ENCODE assay signal across 21 cellular contexts in genomic region chr1:29436386-29436785, GRCh38.
DNase-seq lines count a peak whose midpoint lies in the region; ATAC-seq, FAIRE-seq and TF ChIP-seq lines count a peak whose summit lies in the region.
"Had no signal": no experiment of that assay in that cellular context is flagged by ENCODE, and none has a peak within 500 bp of the region (broad histone marks: within the 10 kb centered on the region; RNA-seq: fewer than 3 reads in every experiment).

No MANE protein-coding gene starts in this region.

- no peak for DNase-seq in activated naive CD8-positive, alpha-beta T cell treated with anti-CD3 and anti-CD28 coated beads for 36 hours
- DNase-seq in activated naive CD8-positive, alpha-beta T cell treated with anti-CD3 and anti-CD28 coated beads, Interleukin-2, amount 50 U/mL, for 24 hours: no peak
- DNase-seq in H1 (ENCODE audit: low read depth in 1 of 2, low spot score in 2 of 2) (no peak), mesendoderm (peak; percentile 51), NCI-H1930 (lab: John Stamatoyannopoulos, UW) (no peak)
- no peak for DNase-seq in stimulated activated effector memory CD8-positive, alpha-beta T cell treated with anti-CD3 and anti-CD28 coated beads, Interleukin-12 subunit alpha, Interleukin-12 subunit beta, amount 100 ng/mL, for 72 hours (ENCODE audit: low spot score in 2 of 2)
- DNase-seq in activated CD8-positive, alpha-beta memory T cell treated with anti-CD3 and anti-CD28 coated beads, Interleukin-2, amount 10 ng/mL, durations not matched to agents 7 days and 5 days: no peak
- DNase-seq in effector memory CD8-positive, alpha-beta T cell: no peak
- DNase-seq: AML-193; Caco-2; CD4-positive, alpha-beta T cell; GDM1; GOT3 had no signal

- H2BK12ac ChIP-seq in H1 (ENCODE audit: low read depth, low read length): no peak overlapping the region

- H2BK120ac ChIP-seq in H1 (replicated peaks; ENCODE audit: low read depth, low read length): no peak overlapping the region
- no peak overlapping the region for H2BK120ac ChIP-seq in mesendoderm (ENCODE audit: low read depth, low read length)

- H3K9ac ChIP-seq in H1 (replicated peaks in 1 of 4; ENCODE audit: extremely low read depth in 1 of 4, low read depth in 3 of 4, low read length in 3 of 4) (no peak overlapping the region), mesendoderm (ENCODE audit: low read length) (no peak overlapping the region)

- H3K23me2 ChIP-seq in H1 (ENCODE audit: low read depth, low read length): no peaks in the 10 kb centered on the region

- ATAC-seq in activated naive CD8-positive, alpha-beta T cell treated with anti-CD3 and anti-CD28 coated beads, Interleukin-2, amount 50 U/mL, for 24 hours: no peak
- peak; percentile 32 for ATAC-seq in stimulated activated effector memory CD8-positive, alpha-beta T cell treated with anti-CD3 and anti-CD28 coated beads, Interleukin-12 subunit alpha, Interleukin-12 subunit beta, amount 100 ng/mL, for 72 hours
- ATAC-seq in activated CD8-positive, alpha-beta memory T cell treated with anti-CD3 and anti-CD28 coated beads, Interleukin-2, amount 10 ng/mL, durations not matched to agents 7 days and 5 days: no peak
- no peak for ATAC-seq in effector memory CD8-positive, alpha-beta T cell (replicated peaks)
- ATAC-seq: A549 had no signal

- no peak overlapping the region for H3K4me3 Mint-ChIP-seq in activated naive CD8-positive, alpha-beta T cell treated with anti-CD3 and anti-CD28 coated beads for 36 hours
- H3K4me3 Mint-ChIP-seq in activated naive CD8-positive, alpha-beta T cell treated with anti-CD3 and anti-CD28 coated beads, Interleukin-2, amount 50 U/mL, for 24 hours: no peak overlapping the region
- no peak overlapping the region for H3K4me3 Mint-ChIP-seq in stimulated activated effector memory CD8-positive, alpha-beta T cell treated with anti-CD3 and anti-CD28 coated beads, Interleukin-12 subunit alpha, Interleukin-12 subunit beta, amount 100 ng/mL, for 72 hours
- no peak overlapping the region for H3K4me3 Mint-ChIP-seq in activated CD8-positive, alpha-beta memory T cell treated with anti-CD3 and anti-CD28 coated beads, Interleukin-2, amount 10 ng/mL, durations not matched to agents 7 days and 5 days
- H3K4me3 Mint-ChIP-seq in effector memory CD8-positive, alpha-beta T cell: no peak overlapping the region
- H3K4me3 Mint-ChIP-seq: CD4-positive, alpha-beta T cell had no signal

- H2BK15ac ChIP-seq in H1 (ENCODE audit: low read length) (no peak overlapping the region), mesendoderm (replicated peaks; ENCODE audit: low read depth) (no peak overlapping the region)

- no peak overlapping the region for H2BK20ac ChIP-seq in H1 (ENCODE audit: low read length)

- no peaks in the 10 kb centered on the region for H3K4me1 Mint-ChIP-seq in activated naive CD8-positive, alpha-beta T cell treated with anti-CD3 and anti-CD28 coated beads for 36 hours
- no peaks in the 10 kb centered on the region for H3K4me1 Mint-ChIP-seq in activated naive CD8-positive, alpha-beta T cell treated with anti-CD3 and anti-CD28 coated beads, Interleukin-2, amount 50 U/mL, for 24 hours
- no peaks in the 10 kb centered on the region for H3K4me1 Mint-ChIP-seq in stimulated activated effector memory CD8-positive, alpha-beta T cell treated with anti-CD3 and anti-CD28 coated beads, Interleukin-12 subunit alpha, Interleukin-12 subunit beta, amount 100 ng/mL, for 72 hours
- no peaks in the 10 kb centered on the region for H3K4me1 Mint-ChIP-seq in activated CD8-positive, alpha-beta memory T cell treated with anti-CD3 and anti-CD28 coated beads, Interleukin-2, amount 10 ng/mL, durations not matched to agents 7 days and 5 days
- no peaks in the 10 kb centered on the region for H3K4me1 Mint-ChIP-seq in effector memory CD8-positive, alpha-beta T cell (ENCODE audit: low read depth in 2 of 2)

- H3K4me2 ChIP-seq in H1 (ENCODE audit: insufficient read depth in 1 of 2, low read depth in 2 of 2, low read length in 2 of 2) (no peak overlapping the region), mesendoderm (ENCODE audit: low read length) (no peak overlapping the region)
- H3K4me2 ChIP-seq: A549 had no signal

- no peaks in the 10 kb centered on the region for H3K36me3 Mint-ChIP-seq in activated naive CD8-positive, alpha-beta T cell treated with anti-CD3 and anti-CD28 coated beads for 36 hours
- no peaks in the 10 kb centered on the region for H3K36me3 Mint-ChIP-seq in activated naive CD8-positive, alpha-beta T cell treated with anti-CD3 and anti-CD28 coated beads, Interleukin-2, amount 50 U/mL, for 24 hours (ENCODE audit: low read depth)
- H3K36me3 Mint-ChIP-seq in stimulated activated effector memory CD8-positive, alpha-beta T cell treated with anti-CD3 and anti-CD28 coated beads, Interleukin-12 subunit alpha, Interleukin-12 subunit beta, amount 100 ng/mL, for 72 hours: no peaks in the 10 kb centered on the region
- H3K36me3 Mint-ChIP-seq in activated CD8-positive, alpha-beta memory T cell treated with anti-CD3 and anti-CD28 coated beads, Interleukin-2, amount 10 ng/mL, durations not matched to agents 7 days and 5 days: no peaks in the 10 kb centered on the region
- no peaks in the 10 kb centered on the region for H3K36me3 Mint-ChIP-seq in effector memory CD8-positive, alpha-beta T cell (ENCODE audit: insufficient read depth)

- H3K4ac ChIP-seq in H1 (replicated peaks; ENCODE audit: insufficient read length, low read depth, low read length) (no peak overlapping the region), mesendoderm (ENCODE audit: low read depth, low read length) (no peak overlapping the region)

- WGBS in H1 (ENCODE audit: extremely low coverage in 1 of 2, insufficient coverage in 1 of 2, insufficient read length in 1 of 2, insufficient replicate concordance in 2 of 2, low coverage in 1 of 2, low lambda C conversion rate in 2 of 2, missing lambda C conversion rate in 1 of 2), 2 experiments: 93% methylated on average over 3 of the region's 3 CpGs; no CpG with 5 or more reads in 1 of the 2 experiments
- WGBS in mesendoderm (ENCODE audit: extremely low coverage, insufficient coverage, low lambda C conversion rate): no CpG with 5 or more reads among the region's 3 CpGs

- no peak overlapping the region for H2AFZ ChIP-seq in H1 (ENCODE audit: low read length)

- H4K91ac ChIP-seq in H1 (replicated peaks; ENCODE audit: insufficient read length, low read length): no peak overlapping the region

- H4K20me1 ChIP-seq in H1 (replicated peaks in 1 of 2; ENCODE audit: control insufficient read depth in 1 of 2, insufficient read depth in 2 of 2, low read length in 2 of 2): no peaks in the 10 kb centered on the region

- FAIRE-seq in H1 (lab: Jason Lieb, UNC): no peak
- FAIRE-seq: A549, D721Med, GM12892, GM18507 had no signal

- no peak overlapping the region for H3K14ac ChIP-seq in H1 (ENCODE audit: insufficient read length)

- H3K79me2 ChIP-seq in H1 (ENCODE audit: control insufficient read depth in 1 of 2, insufficient read depth in 2 of 2, low read length in 2 of 2) (no peaks in the 10 kb centered on the region), mesendoderm (ENCODE audit: control insufficient read depth, insufficient read depth, low read length) (no peaks in the 10 kb centered on the region)

- H3K79me1 ChIP-seq in H1 (ENCODE audit: low read depth, low read length) (no peaks in the 10 kb centered on the region), mesendoderm (ENCODE audit: low read length) (no peaks in the 10 kb centered on the region)

- POLR2A ChIA-PET in H1 (lab: Charles Lee; ENCODE audit: partially characterized antibody): interaction anchor here (1.2 kb wide), 1 partner anchor 39 kb away, joined by 3 read pairs; no protein-coding TSS in a partner anchor

- peak overlapping the region; percentile 21 for H3K27ac Mint-ChIP-seq in activated naive CD8-positive, alpha-beta T cell treated with anti-CD3 and anti-CD28 coated beads for 36 hours
- H3K27ac Mint-ChIP-seq in activated naive CD8-positive, alpha-beta T cell treated with anti-CD3 and anti-CD28 coated beads, Interleukin-2, amount 50 U/mL, for 24 hours: no peak overlapping the region
- no peak overlapping the region for H3K27ac Mint-ChIP-seq in stimulated activated effector memory CD8-positive, alpha-beta T cell treated with anti-CD3 and anti-CD28 coated beads, Interleukin-12 subunit alpha, Interleukin-12 subunit beta, amount 100 ng/mL, for 72 hours
- H3K27ac Mint-ChIP-seq in activated CD8-positive, alpha-beta memory T cell treated with anti-CD3 and anti-CD28 coated beads, Interleukin-2, amount 10 ng/mL, durations not matched to agents 7 days and 5 days: no peak overlapping the region
- H3K27ac Mint-ChIP-seq in effector memory CD8-positive, alpha-beta T cell: no peak overlapping the region
- H3K27ac Mint-ChIP-seq: CD4-positive, alpha-beta T cell had no signal

- TF ChIP-seq POLR2A in H1 (IDR thresholded peaks at IDR 0.05; ENCODE audit: control extremely low read depth in 1 of 2, low read depth in 2 of 2, low read length in 2 of 2): no peak

- H3K36me3 ChIP-seq in H1 (ENCODE audit: control insufficient read depth in 2 of 4, insufficient read depth in 4 of 4, low read length in 3 of 4): no peaks in the 10 kb centered on the region
- no peaks in the 10 kb centered on the region for H3K36me3 ChIP-seq in mesendoderm (ENCODE audit: control insufficient read depth, insufficient read depth, low read length)
- H3K36me3 ChIP-seq: HAP-1 had no signal

- H4K8ac ChIP-seq in H1 (ENCODE audit: extremely low read depth, insufficient read depth, low read length): 0 out of 2 replicates have a peak overlapping the region, but pooled peaks have one; percentile 11
- H4K8ac ChIP-seq in mesendoderm (ENCODE audit: low read depth, low read length): no peak overlapping the region

- CTCF ChIA-PET in H1 (lab: Charles Lee; ENCODE audit: partially characterized antibody): interaction anchor here (0.5 to 1.2 kb wide), 2 partner anchors 21 to 51 kb away, joined by 3 to 4 read pairs; no protein-coding TSS in a partner anchor
- CTCF ChIA-PET in activated CD8-positive, alpha-beta memory T cell treated with anti-CD3 and anti-CD28 coated beads, Interleukin-2, amount 10 ng/mL, durations not matched to agents 7 days and 5 days (lab: Charles Lee): no interaction called here

- H3K23ac ChIP-seq in H1 (ENCODE audit: insufficient read length): no peak overlapping the region
- no peak overlapping the region for H3K23ac ChIP-seq in mesendoderm (ENCODE audit: low read length)

- H3K27ac ChIP-seq in H1 (ENCODE audit: low read depth, low read length) (no peak overlapping the region), mesendoderm (ENCODE audit: low read depth, low read length) (no peak overlapping the region)
- H3K27ac ChIP-seq: 22Rv1, A549, C4-2B, HL-60 had no signal

- H3K27me3 ChIP-seq in H1 (replicated peaks in 1 of 4; ENCODE audit: control insufficient read depth in 3 of 4, extremely low read depth in 1 of 4, insufficient read depth in 3 of 4, low read length in 3 of 4) (peaks cover 0 to 1% (median 0%) of the 10 kb centered on the region in 4 experiments; a peak in 1 of 7 replicates), mesendoderm (ENCODE audit: insufficient read depth, low read length, poor library complexity) (no peaks in the 10 kb centered on the region)

- TF ChIP-seq RAD21 in H1 (IDR thresholded peaks at IDR 0.05 in 1 of 2, conservative IDR thresholded peaks at IDR 0.05 in 1 of 2; ENCODE audit: low read depth in 2 of 2, low read length in 2 of 2): no peak

- H3K18ac ChIP-seq in H1 (ENCODE audit: extremely low read depth, low read length) (no peak overlapping the region), mesendoderm (ENCODE audit: low read length) (no peak overlapping the region)

- H3K56ac ChIP-seq in H1 (replicated peaks; ENCODE audit: insufficient read length, low read depth, low read length) (no peak overlapping the region), mesendoderm (ENCODE audit: low read length) (no peak overlapping the region)

- H3K4me3 ChIP-seq in H1 (ENCODE audit: extremely low read depth in 1 of 4, insufficient read depth in 2 of 4, low read depth in 3 of 4, low read length in 4 of 4): no peak overlapping the region
- H3K4me3 ChIP-seq in mesendoderm (ENCODE audit: low read length): no peak overlapping the region
- H3K4me3 ChIP-seq: A549, HAP-1 had no signal

- no peak for TF ChIP-seq CTCF in H1 (IDR thresholded peaks at IDR 0.05; ENCODE audit: control extremely low read depth in 1 of 3, insufficient read depth in 1 of 3, low read depth in 1 of 3, low read length in 3 of 3)

- no peak for TF ChIP-seq EP300 in H1 (IDR thresholded peaks at IDR 0.05; ENCODE audit: borderline replicate concordance in 1 of 2, low read depth in 2 of 2, low read length in 2 of 2)

- no peak overlapping the region for H4K5ac ChIP-seq in H1 (ENCODE audit: insufficient read length, low read depth, low read length)
- no peak overlapping the region for H4K5ac ChIP-seq in mesendoderm (ENCODE audit: low read length)

- peaks cover 4% of the 10 kb centered on the region for H3K9me3 Mint-ChIP-seq in activated naive CD8-positive, alpha-beta T cell treated with anti-CD3 and anti-CD28 coated beads for 36 hours
- H3K9me3 Mint-ChIP-seq in activated naive CD8-positive, alpha-beta T cell treated with anti-CD3 and anti-CD28 coated beads, Interleukin-2, amount 50 U/mL, for 24 hours: peaks cover 9% of the 10 kb centered on the region
- peaks cover 5% of the 10 kb centered on the region for H3K9me3 Mint-ChIP-seq in stimulated activated effector memory CD8-positive, alpha-beta T cell treated with anti-CD3 and anti-CD28 coated beads, Interleukin-12 subunit alpha, Interleukin-12 subunit beta, amount 100 ng/mL, for 72 hours
- no peaks in the 10 kb centered on the region for H3K9me3 Mint-ChIP-seq in activated CD8-positive, alpha-beta memory T cell treated with anti-CD3 and anti-CD28 coated beads, Interleukin-2, amount 10 ng/mL, durations not matched to agents 7 days and 5 days (ENCODE audit: low read depth)
- peaks cover 1 to 11% of the 10 kb centered on the region in 2 donors for H3K9me3 Mint-ChIP-seq in effector memory CD8-positive, alpha-beta T cell

- H2AK5ac ChIP-seq in H1 (ENCODE audit: low read depth, low read length) (no peak overlapping the region), mesendoderm (ENCODE audit: low read length) (no peak overlapping the region)

- H2BK5ac ChIP-seq in H1 (ENCODE audit: low read depth, low read length): no peak overlapping the region
- no peak overlapping the region for H2BK5ac ChIP-seq in mesendoderm (ENCODE audit: low read length)

- peaks cover 10% of the 10 kb centered on the region for H3K27me3 Mint-ChIP-seq in activated naive CD8-positive, alpha-beta T cell treated with anti-CD3 and anti-CD28 coated beads for 36 hours
- peaks cover 12% of the 10 kb centered on the region for H3K27me3 Mint-ChIP-seq in activated naive CD8-positive, alpha-beta T cell treated with anti-CD3 and anti-CD28 coated beads, Interleukin-2, amount 50 U/mL, for 24 hours
- H3K27me3 Mint-ChIP-seq in activated CD8-positive, alpha-beta memory T cell treated with anti-CD3 and anti-CD28 coated beads, Interleukin-2, amount 10 ng/mL, durations not matched to agents 7 days and 5 days: peaks cover 22% of the 10 kb centered on the region
- H3K27me3 Mint-ChIP-seq in effector memory CD8-positive, alpha-beta T cell: peaks cover 24 to 74% of the 10 kb centered on the region in 2 donors

- peaks cover 0 to 6% (median 0%) of the 10 kb centered on the region in 4 experiments; a peak in 2 of 7 replicates for H3K4me1 ChIP-seq in H1 (replicated peaks in 1 of 4; ENCODE audit: control insufficient read depth in 3 of 4, insufficient read depth in 4 of 4, low read length in 3 of 4)
- H3K4me1 ChIP-seq in mesendoderm (ENCODE audit: control insufficient read depth, low read depth, low read length): no peaks in the 10 kb centered on the region
- H3K4me1 ChIP-seq: A549, Caco-2, HAP-1 had no signal

- no peaks in the 10 kb centered on the region for H3K9me3 ChIP-seq in H1 (ENCODE audit: insufficient read depth in 2 of 2, low read depth in 1 of 2, low read length in 1 of 2)
- H3K9me3 ChIP-seq: A549, Caco-2, HAP-1 had no signal
